In genomic region chr15:83602021-83602420, GRCh38 we compare ENCODE assay signal across 1 cellular context.
TF ChIP-seq lines count a peak whose summit lies in the region.

No MANE protein-coding gene starts in this region.

TF ChIP-seq in HCT116, 20 proteins besides CTCF, POLR2A, EP300 and RAD21 (continued from another document):
- no peak for TF ChIP-seq ZBTB33 (IDR thresholded peaks at IDR 0.05; ENCODE audit: extremely low read depth, insufficient replicate concordance, low read length)
